In genomic region chr1:94753171-94753972, GRCh38 we compare ENCODE assay signal across 17 cellular contexts.
DNase-seq lines count a peak whose midpoint lies in the region; ATAC-seq and TF ChIP-seq lines count a peak whose summit lies in the region.
"Had no signal": no experiment of that assay in that cellular context is flagged by ENCODE, and none has a peak within 500 bp of the region (broad histone marks: within the 10 kb centered on the region; RNA-seq: fewer than 3 reads in every experiment).

No MANE protein-coding gene starts in this region.

- H3K4me3 ChIP-seq in fibroblast of lung (replicated peaks in 1 of 4; ENCODE audit: control extremely low read depth in 1 of 4, insufficient read depth in 1 of 4, low read depth in 3 of 4, low read length in 4 of 4) (no peak overlapping the region), lower lobe of right lung (no peak overlapping the region), upper lobe of left lung (no peak overlapping the region)

- WGBS in upper lobe of left lung, 2 donors: 50 to 72% methylated on average over 6 of the region's 6 CpGs

- no peaks in the 10 kb centered on the region for H4K20me1 ChIP-seq in fibroblast of lung (ENCODE audit: control insufficient read depth, extremely low read depth, insufficient read depth, low read length)

- H3K4me2 ChIP-seq in fibroblast of lung (ENCODE audit: extremely low read depth, insufficient read depth, low read length): no peak overlapping the region

- CTCF ChIA-PET in activated naive CD4-positive, alpha-beta T cell treated with anti-CD3 and anti-CD28 coated beads for 36 hours (lab: Charles Lee): no interaction called here

- no peaks in the 10 kb centered on the region for H3K27me3 ChIP-seq in fibroblast of lung (ENCODE audit: control insufficient read depth, insufficient read depth, low read length)
- H3K27me3 ChIP-seq in lower lobe of right lung (ENCODE audit: low read depth): no peaks in the 10 kb centered on the region
- no peaks in the 10 kb centered on the region for H3K27me3 ChIP-seq in upper lobe of left lung

- TF ChIP-seq POLR2A in upper lobe of left lung (IDR thresholded peaks at IDR 0.05): no peak

- ATAC-seq in lower lobe of right lung: peak; percentile 70 to 76
- ATAC-seq in upper lobe of left lung (ENCODE audit: low FRiP score in 2 of 2): peak; percentile 40 to 49
- no peak for ATAC-seq in naive thymus-derived CD8-positive, alpha-beta T cell
- ATAC-seq: activated naive CD8-positive, alpha-beta T cell treated with anti-CD3 and anti-CD28 coated beads, Interleukin-2, amount 50 U/mL, for 24 hours; natural killer cell treated with Interleukin-12 subunit alpha and Interleukin-12 subunit beta and Interleukin-15 and Interleukin-18, amount 100 ng/mL, for 72 hours had no signal

- no peak overlapping the region for H3K9ac ChIP-seq in fibroblast of lung (ENCODE audit: insufficient read depth, low read length)

- H3K9me3 ChIP-seq in fibroblast of lung (ENCODE audit: control insufficient read depth, insufficient read depth, low read depth, low read length) (no peaks in the 10 kb centered on the region), lower lobe of right lung (peaks cover 8% of the 10 kb centered on the region), upper lobe of left lung (peaks cover 0 to 4% (median 0%) of the 10 kb centered on the region in 4 donors)

- DNase-seq in NCI-H2196 (lab: John Stamatoyannopoulos, UW; ENCODE audit: unreplicated experiment): peak; percentile 27
- no peak for DNase-seq in NCI-H2196 treated with DMSO at 0.1 percent for 48 hours (lab: John Stamatoyannopoulos, UW; ENCODE audit: unreplicated experiment)
- peak; percentile 31 to 36 for DNase-seq in fibroblast of lung (ENCODE audit: low read depth in 2 of 2)
- DNase-seq in lower lobe of right lung: no peak
- DNase-seq in upper lobe of left lung: peak; percentile 8 to 49
- no peak for DNase-seq in cortex of kidney (lab: John Stamatoyannopoulos, UW)
- DNase-seq in activated naive CD4-positive, alpha-beta T cell treated with anti-CD3 and anti-CD28 coated beads for 36 hours: no peak
- no peak for DNase-seq in naive thymus-derived CD8-positive, alpha-beta T cell
- DNase-seq: activated CD4-positive, CD25-positive, alpha-beta regulatory T cell; activated naive CD8-positive, alpha-beta T cell treated with anti-CD3 and anti-CD28 coated beads, Interleukin-2, amount 50 U/mL, for 24 hours; CD8-positive, alpha-beta memory T cell; GF-D8; H7; NCI-H187 treated with DMSO at 0.1 percent for 48 hours; small intestine; SW 1271 had no signal

- no peaks in the 10 kb centered on the region for H3K36me3 ChIP-seq in fibroblast of lung (ENCODE audit: control insufficient read depth, insufficient read depth, low read length)
- H3K36me3 ChIP-seq in lower lobe of right lung: no peaks in the 10 kb centered on the region
- H3K36me3 ChIP-seq in upper lobe of left lung: no peaks in the 10 kb centered on the region

- H3K4me1 Mint-ChIP-seq in activated naive CD4-positive, alpha-beta T cell treated with anti-CD3 and anti-CD28 coated beads for 36 hours (ENCODE audit: low read depth): peaks cover 2% of the 10 kb centered on the region
- H3K4me1 Mint-ChIP-seq in naive thymus-derived CD8-positive, alpha-beta T cell: peaks cover 0 to 2% (median 0%) of the 10 kb centered on the region in 4 donors

- peaks cover 2% of the 10 kb centered on the region for H3K9me3 Mint-ChIP-seq in activated naive CD4-positive, alpha-beta T cell treated with anti-CD3 and anti-CD28 coated beads for 36 hours
- H3K9me3 Mint-ChIP-seq in naive thymus-derived CD8-positive, alpha-beta T cell: peaks cover 0 to 19% (median 8%) of the 10 kb centered on the region in 9 donors
- H3K9me3 Mint-ChIP-seq: natural killer cell treated with Interleukin-12 subunit alpha and Interleukin-12 subunit beta and Interleukin-15 and Interleukin-18, amount 100 ng/mL, for 72 hours had no signal

- H3K27me3 Mint-ChIP-seq in activated naive CD4-positive, alpha-beta T cell treated with anti-CD3 and anti-CD28 coated beads for 36 hours (ENCODE audit: low read depth): peaks cover 17% of the 10 kb centered on the region
- peaks cover 7 to 31% (median 17%) of the 10 kb centered on the region in 5 donors for H3K27me3 Mint-ChIP-seq in naive thymus-derived CD8-positive, alpha-beta T cell

- no peak overlapping the region for H2AFZ ChIP-seq in fibroblast of lung (ENCODE audit: low read length)

- no peak for TF ChIP-seq EP300 in upper lobe of left lung (IDR thresholded peaks at IDR 0.05)

- H3K4me3 Mint-ChIP-seq in activated naive CD4-positive, alpha-beta T cell treated with anti-CD3 and anti-CD28 coated beads for 36 hours: no peak overlapping the region
- H3K4me3 Mint-ChIP-seq in naive thymus-derived CD8-positive, alpha-beta T cell: no peak overlapping the region
- H3K4me3 Mint-ChIP-seq: activated naive CD8-positive, alpha-beta T cell treated with anti-CD3 and anti-CD28 coated beads, Interleukin-2, amount 50 U/mL, for 24 hours; CD8-positive, alpha-beta memory T cell; natural killer cell treated with Interleukin-12 subunit alpha and Interleukin-12 subunit beta and Interleukin-15 and Interleukin-18, amount 100 ng/mL, for 72 hours had no signal

- H3K27ac Mint-ChIP-seq in activated naive CD4-positive, alpha-beta T cell treated with anti-CD3 and anti-CD28 coated beads for 36 hours: no peak overlapping the region
- H3K27ac Mint-ChIP-seq in naive thymus-derived CD8-positive, alpha-beta T cell: no peak overlapping the region
- H3K27ac Mint-ChIP-seq: activated naive CD8-positive, alpha-beta T cell treated with anti-CD3 and anti-CD28 coated beads, Interleukin-2, amount 50 U/mL, for 24 hours; CD8-positive, alpha-beta memory T cell; natural killer cell treated with Interleukin-12 subunit alpha and Interleukin-12 subunit beta and Interleukin-15 and Interleukin-18, amount 100 ng/mL, for 72 hours had no signal

- H3K4me1 ChIP-seq in fibroblast of lung (ENCODE audit: control insufficient read depth, extremely low read depth, insufficient read depth, low read length): peaks cover 27% of the 10 kb centered on the region
- peaks cover 29% of the 10 kb centered on the region for H3K4me1 ChIP-seq in lower lobe of right lung
- H3K4me1 ChIP-seq in upper lobe of left lung: peaks cover 8 to 20% (median 15%) of the 10 kb centered on the region in 4 donors

- intact Hi-C loops in lower lobe of right lung (cut with DNase I): no loop called here
- intact Hi-C loops in activated naive CD4-positive, alpha-beta T cell treated with anti-CD3 and anti-CD28 coated beads for 36 hours (cut with micrococcal nuclease): no loop called here

- no peaks in the 10 kb centered on the region for H3K79me2 ChIP-seq in fibroblast of lung (ENCODE audit: control insufficient read depth, insufficient read depth, low read length)

- H3K27ac ChIP-seq in fibroblast of lung (ENCODE audit: insufficient read depth, low read length) (peak overlapping the region; percentile 1), lower lobe of right lung (peak overlapping the region; percentile 54), upper lobe of left lung (peak overlapping the region in 3 of 4 donors; percentile 13 to 71 (median 65))

- H3K36me3 Mint-ChIP-seq in activated naive CD4-positive, alpha-beta T cell treated with anti-CD3 and anti-CD28 coated beads for 36 hours (ENCODE audit: low read depth): no peaks in the 10 kb centered on the region
- peaks cover 0 to 16% (median 0%) of the 10 kb centered on the region in 3 donors for H3K36me3 Mint-ChIP-seq in naive thymus-derived CD8-positive, alpha-beta T cell
- H3K36me3 Mint-ChIP-seq: natural killer cell treated with Interleukin-12 subunit alpha and Interleukin-12 subunit beta and Interleukin-15 and Interleukin-18, amount 100 ng/mL, for 72 hours had no signal

- POLR2A ChIA-PET in naive thymus-derived CD8-positive, alpha-beta T cell (lab: Charles Lee): no interaction called here

- TF ChIP-seq CTCF in fibroblast of lung (conservative IDR thresholded peaks at IDR 0.05 in 1 of 2, IDR thresholded peaks at IDR 0.05 in 1 of 2; ENCODE audit: low read depth in 1 of 2, low read length in 2 of 2): no peak
- no peak for TF ChIP-seq CTCF in lower lobe of right lung (IDR thresholded peaks at IDR 0.05)
- TF ChIP-seq CTCF in upper lobe of left lung (IDR thresholded peaks at IDR 0.05): no peak

Comparison
In these comparisons a context has a peak if more than half of its experiments do, and no peak if none do; other contexts are left out.
1. DNase-seq: peak in NCI-H2196 (single experiment), fibroblast of lung (2 of 2) and upper lobe of left lung (2 of 2); none in NCI-H2196 treated with DMSO at 0.1 percent for 48 hours (single experiment), lower lobe of right lung (single experiment), cortex of kidney (single experiment), activated naive CD4-positive, alpha-beta T cell treated with anti-CD3 and anti-CD28 coated beads for 36 hours (single experiment) and naive thymus-derived CD8-positive, alpha-beta T cell (0 of 10).
2. H3K27ac ChIP-seq: peak in every context shown above with its lines; median percentile 65 in upper lobe of left lung; 54 in lower lobe of right lung; 1 in fibroblast of lung.
3. ATAC-seq: peak in lower lobe of right lung (2 of 2) and upper lobe of left lung (2 of 2); none in naive thymus-derived CD8-positive, alpha-beta T cell (0 of 2).